ENCODE assay signal across 10 cellular contexts in the genomic region with DNA sequence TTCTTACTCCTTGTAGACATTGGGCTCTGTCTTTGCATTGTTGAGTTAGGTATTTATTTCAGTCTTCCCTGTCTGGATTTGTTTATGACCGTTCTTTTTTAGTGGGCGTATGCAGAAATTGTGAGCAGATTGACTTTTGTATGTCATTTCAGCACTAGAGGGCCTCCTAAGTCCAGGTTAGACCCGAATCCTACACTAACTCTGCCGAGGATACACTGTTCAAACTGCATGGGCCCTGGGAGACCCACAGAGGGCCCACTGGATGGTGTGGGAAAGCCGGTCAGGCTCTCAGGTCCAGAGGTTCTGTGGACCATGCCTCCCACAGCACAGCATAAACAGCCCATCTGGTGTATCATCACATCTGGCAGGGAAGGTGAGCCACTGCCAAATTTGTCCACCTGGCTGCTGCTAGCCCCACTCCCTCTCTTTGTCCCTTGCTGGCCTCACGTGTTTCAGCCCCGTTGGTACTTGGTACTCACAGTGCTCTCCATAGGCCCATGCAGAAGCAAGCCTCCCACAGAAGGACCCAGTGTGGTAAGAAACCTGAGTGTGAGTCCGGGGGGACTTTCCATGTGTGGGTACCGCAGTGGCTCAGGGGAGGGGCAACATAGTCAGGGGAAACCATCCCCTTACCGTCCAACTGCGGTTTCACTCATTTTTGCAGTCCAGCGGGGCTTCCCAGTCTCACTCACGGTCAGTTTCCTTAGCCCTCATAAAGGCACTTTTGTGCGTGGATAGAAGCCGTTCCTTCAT.
DNase-seq lines count a peak whose midpoint lies in the region; ATAC-seq and TF ChIP-seq lines count a peak whose summit lies in the region.
"Had no signal": no experiment of that assay in that cellular context is flagged by ENCODE, and none has a peak within 500 bp of the region (broad histone marks: within the 10 kb centered on the region; RNA-seq: fewer than 3 reads in every experiment).

No MANE protein-coding gene starts in this region.

- POLR2A ChIA-PET in GM10248 (lab: Yijun Ruan, JAX) = no interaction called here

- no peak overlapping the region for H3K27ac ChIP-seq in C4-2B

- peaks cover 0 to 9% of the 10 kb centered on the region in 2 donors for H3K9me3 Mint-ChIP-seq in effector memory CD8-positive, alpha-beta T cell

- peak; percentile 34 for TF ChIP-seq CTCF in C4-2B (conservative IDR thresholded peaks at IDR 0.05)
- no peak for TF ChIP-seq CTCF in GM10248 (IDR thresholded peaks at IDR 0.05; ENCODE audit: control extremely low read depth, extremely low read depth, low read depth, missing control alignments)

- H3K4me3 Mint-ChIP-seq in effector memory CD8-positive, alpha-beta T cell = no peak overlapping the region

- H3K36me3 Mint-ChIP-seq in effector memory CD8-positive, alpha-beta T cell (ENCODE audit: insufficient read depth) = peaks cover 52% of the 10 kb centered on the region

- peaks cover 16 to 51% of the 10 kb centered on the region in 2 donors for H3K4me1 Mint-ChIP-seq in effector memory CD8-positive, alpha-beta T cell (ENCODE audit: low read depth in 2 of 2)

- CTCF ChIA-PET in GM10248 (lab: Yijun Ruan, JAX) = interaction anchor here (1.2 kb wide), 1 partner anchor 216 kb away, joined by 4 read pairs; no protein-coding TSS in a partner anchor

- no peaks in the 10 kb centered on the region for H3K27me3 Mint-ChIP-seq in effector memory CD8-positive, alpha-beta T cell

- peak overlapping the region; percentile 19 to 54 for H3K27ac Mint-ChIP-seq in effector memory CD8-positive, alpha-beta T cell

- no peak for DNase-seq in effector memory CD8-positive, alpha-beta T cell
- DNase-seq in hepatic stellate cell (ENCODE audit: low spot score) (no peak), GM10248 (ENCODE audit: extremely low spot score) (no peak), NCI-H510A (lab: John Stamatoyannopoulos, UW) (no peak)
- no peak for DNase-seq in stimulated activated naive CD4-positive, alpha-beta T cell treated with Interleukin-2 at 50 U/mL for 16 hours (lab: John Stamatoyannopoulos, UW)
- DNase-seq: Kasumi-1; stimulated activated CD8-positive, alpha-beta memory T cell treated with anti-CD3 and anti-CD28 coated beads, Interleukin-4, amount 100 ng/mL, for 48 hours had no signal

- peak; percentile 75 for ATAC-seq in GM18867 (IDR thresholded peaks at IDR 0.05; ENCODE audit: unreplicated experiment)
- ATAC-seq in HG03469 (IDR thresholded peaks at IDR 0.05; ENCODE audit: unreplicated experiment) = peak; percentile 50
- no peak for ATAC-seq in effector memory CD8-positive, alpha-beta T cell (replicated peaks)
